19 cellular contexts compared by ENCODE assay signal in the genomic region with DNA sequence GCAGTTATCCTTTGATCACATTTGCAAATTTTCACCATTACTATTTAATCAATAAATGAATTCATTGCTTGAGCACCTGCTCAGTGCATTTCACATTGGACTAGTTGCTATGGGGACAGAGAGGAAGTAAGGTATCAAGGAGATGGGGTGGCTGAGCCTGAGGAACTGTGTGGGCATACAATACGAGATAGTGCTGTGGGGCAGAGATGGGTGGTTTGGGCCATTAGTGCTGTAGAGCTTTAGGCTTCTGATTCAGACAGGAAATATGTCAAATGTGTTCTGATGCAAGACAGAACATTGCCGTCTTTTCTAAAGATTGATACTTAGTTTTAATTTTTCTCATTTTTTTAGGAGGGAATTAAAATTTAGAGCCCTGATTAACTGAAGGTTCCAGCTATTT.
"Had no signal": no experiment of that assay in that cellular context is flagged by ENCODE, and none has a peak within 500 bp of the region (broad histone marks: within the 10 kb centered on the region; RNA-seq: fewer than 3 reads in every experiment).

No MANE protein-coding gene starts in this region.

- H3K27ac ChIP-seq: heart left ventricle, right atrium auricular region, sigmoid colon, suprapubic skin, thyroid gland, upper lobe of left lung, uterus had no signal

- H3K27me3 ChIP-seq: heart left ventricle, right atrium auricular region, sigmoid colon, suprapubic skin, thyroid gland, upper lobe of left lung, uterus had no signal

- H3K4me1 Mint-ChIP-seq: natural killer cell had no signal

- H3K36me3 Mint-ChIP-seq: natural killer cell had no signal

- H3K4me3 ChIP-seq: heart left ventricle, mucosa of descending colon, right atrium auricular region, sigmoid colon, skin epidermis, suprapubic skin, thyroid gland, upper lobe of left lung, uterus had no signal

- ATAC-seq: heart left ventricle, left lobe of liver had no signal

- H3K9me3 ChIP-seq: heart left ventricle, mucosa of descending colon, right atrium auricular region, sigmoid colon, suprapubic skin, thyroid gland, upper lobe of left lung, uterus had no signal

- H3K4me3 Mint-ChIP-seq: dendritic cell treated with granulocyte-macrophage colony-stimulating factor and Interleukin-4, amounts not matched to agents 40 ng/mL and 50 ng/mL, for 4 days; natural killer cell; neural crest cell had no signal

- H3K36me3 ChIP-seq: heart left ventricle, right atrium auricular region, sigmoid colon, suprapubic skin, thyroid gland, upper lobe of left lung, uterus had no signal

- H3K27me3 Mint-ChIP-seq: dendritic cell treated with granulocyte-macrophage colony-stimulating factor and Interleukin-4, amounts not matched to agents 40 ng/mL and 50 ng/mL, for 4 days had no signal

- DNase-seq: erythroblast; foreskin melanocyte; heart left ventricle; kidney glomerular epithelial cell; natural killer cell; posterior cingulate gyrus; sigmoid colon; stimulated activated CD4-positive, alpha-beta T cell treated with anti-CD3 and anti-CD28 coated beads, Interleukin-12 subunit alpha, Interleukin-12 subunit beta, amount 100 ng/mL, for 4 hours; stimulated activated naive CD4-positive, alpha-beta T cell treated with Interleukin-2 at 50 U/mL for 16 hours; thyroid gland; upper lobe of left lung; uterus had no signal

- H3K9me3 Mint-ChIP-seq: dendritic cell treated with granulocyte-macrophage colony-stimulating factor and Interleukin-4, amounts not matched to agents 40 ng/mL and 50 ng/mL, for 4 days had no signal

- H3K27ac Mint-ChIP-seq: dendritic cell treated with granulocyte-macrophage colony-stimulating factor and Interleukin-4, amounts not matched to agents 40 ng/mL and 50 ng/mL, for 4 days; natural killer cell had no signal

- H3K4me1 ChIP-seq: heart left ventricle, right atrium auricular region, sigmoid colon, thyroid gland, upper lobe of left lung, uterus had no signal
